Comparison of ENCODE assay signal across 8 cellular contexts in genomic region chr5:116947691-116948528, GRCh38.
DNase-seq lines count a peak whose midpoint lies in the region; ATAC-seq lines count a peak whose summit lies in the region.

No MANE protein-coding gene starts in this region.

- H4K91ac ChIP-seq in mesenchymal stem cell (ENCODE audit: low read length) = no peak overlapping the region

- H3K4me3 ChIP-seq in mesenchymal stem cell (ENCODE audit: insufficient read depth in 1 of 2, low read depth in 1 of 2, low read length in 2 of 2) = no peak overlapping the region

- H2BK5ac ChIP-seq in mesenchymal stem cell (ENCODE audit: low read depth, low read length, poor library complexity, severe bottlenecking) = no peak overlapping the region

- peak overlapping the region; percentile 80 for H2BK15ac ChIP-seq in mesenchymal stem cell (ENCODE audit: low read depth, poor library complexity, severe bottlenecking)

- no peak overlapping the region for H2BK12ac ChIP-seq in mesenchymal stem cell (ENCODE audit: low read length in 2 of 2)

- H3K27ac ChIP-seq in mesenchymal stem cell (ENCODE audit: low read length, poor library complexity, severe bottlenecking) = no peak overlapping the region

- no peak overlapping the region for H3K18ac ChIP-seq in mesenchymal stem cell (ENCODE audit: low read depth in 1 of 2, low read length in 2 of 2)

- no peak overlapping the region for H3K9ac ChIP-seq in mesenchymal stem cell (ENCODE audit: low read length)

- H4K8ac ChIP-seq in mesenchymal stem cell (ENCODE audit: low read length) = no peak overlapping the region

- peak; percentile 39 for DNase-seq in Ammon's horn (ENCODE audit: low spot score)
- DNase-seq in NCI-H2107 (lab: John Stamatoyannopoulos, UW) = peak; percentile 22
- peak; percentile 37 for DNase-seq in activated CD4-positive, CD25-positive, alpha-beta regulatory T cell treated with anti-CD3 and anti-CD28 coated beads, Interleukin-2, amount 50 U/mL, for 72 hours
- peak; percentile 18 for DNase-seq in dermis blood vessel endothelial cell
- peak; percentile 45 for DNase-seq in mesenchymal stem cell
- peak in 5 of 6 experiments; percentile 2 to 22 (median 11) for DNase-seq in stimulated activated naive CD4-positive, alpha-beta T cell (lab: John Stamatoyannopoulos, UW)

- H3K79me1 ChIP-seq in mesenchymal stem cell (replicated peaks; ENCODE audit: low read length, poor library complexity, severe bottlenecking) = no peaks in the 10 kb centered on the region

- peak overlapping the region; percentile 51 for H2AFZ ChIP-seq in mesenchymal stem cell (ENCODE audit: low read depth, low read length)

- no peak overlapping the region for H3K4me2 ChIP-seq in mesenchymal stem cell (ENCODE audit: low read length, poor library complexity, severe bottlenecking)

- 82% methylated on average over 15 of the region's 15 CpGs for WGBS in mesenchymal stem cell

- no peak overlapping the region for H2AK5ac ChIP-seq in mesenchymal stem cell (ENCODE audit: low read length, severe bottlenecking)

- ATAC-seq in GM18870 (IDR thresholded peaks at IDR 0.05; ENCODE audit: unreplicated experiment) (peak; percentile 99), HG03045 (IDR thresholded peaks at IDR 0.05; ENCODE audit: unreplicated experiment) (peak; percentile 99)

- H3K14ac ChIP-seq in mesenchymal stem cell (ENCODE audit: low read length in 2 of 2) = no peak overlapping the region

- H3K4me1 ChIP-seq in mesenchymal stem cell (ENCODE audit: control insufficient read depth, insufficient read depth, low read depth, low read length) = no peaks in the 10 kb centered on the region

- no peaks in the 10 kb centered on the region for H3K36me3 ChIP-seq in mesenchymal stem cell (ENCODE audit: control insufficient read depth in 1 of 2, insufficient read depth in 2 of 2, low read depth in 1 of 2, low read length in 2 of 2)

- no peak overlapping the region for H2BK120ac ChIP-seq in mesenchymal stem cell (ENCODE audit: low read depth, low read length)

- no peaks in the 10 kb centered on the region for H3K27me3 ChIP-seq in mesenchymal stem cell (ENCODE audit: control insufficient read depth in 1 of 2, insufficient read depth in 1 of 2, low read length in 2 of 2)

- no peaks in the 10 kb centered on the region for H3K9me3 ChIP-seq in mesenchymal stem cell (ENCODE audit: control insufficient read depth, low read length)

- no peak overlapping the region for H3K23ac ChIP-seq in mesenchymal stem cell (ENCODE audit: low read length in 2 of 2)

- no peak overlapping the region for H3K4ac ChIP-seq in mesenchymal stem cell (ENCODE audit: low read depth in 1 of 2, low read length in 2 of 2)
